In genomic region chr21:44650265-44650972, GRCh38 we compare ENCODE assay signal across 2 cellular contexts.
TF ChIP-seq lines count a peak whose summit lies in the region.

No MANE protein-coding gene starts in this region.

TF ChIP-seq in SK-N-SH, 30 proteins besides CTCF, POLR2A, EP300 and RAD21:
- TF ChIP-seq, protein P1, sequence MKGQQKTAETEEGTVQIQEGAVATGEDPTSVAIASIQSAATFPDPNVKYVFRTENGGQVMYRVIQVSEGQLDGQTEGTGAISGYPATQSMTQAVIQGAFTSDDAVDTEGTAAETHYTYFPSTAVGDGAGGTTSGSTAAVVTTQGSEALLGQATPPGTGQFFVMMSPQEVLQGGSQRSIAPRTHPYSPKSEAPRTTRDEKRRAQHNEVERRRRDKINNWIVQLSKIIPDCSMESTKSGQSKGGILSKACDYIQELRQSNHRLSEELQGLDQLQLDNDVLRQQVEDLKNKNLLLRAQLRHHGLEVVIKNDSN (IDR thresholded peaks at IDR 0.05; ENCODE audit: borderline replicate concordance, low read depth), result 0 out of 2 replicates have a peak, but pooled peaks have one; percentile 34
- TF ChIP-seq, protein P2, sequence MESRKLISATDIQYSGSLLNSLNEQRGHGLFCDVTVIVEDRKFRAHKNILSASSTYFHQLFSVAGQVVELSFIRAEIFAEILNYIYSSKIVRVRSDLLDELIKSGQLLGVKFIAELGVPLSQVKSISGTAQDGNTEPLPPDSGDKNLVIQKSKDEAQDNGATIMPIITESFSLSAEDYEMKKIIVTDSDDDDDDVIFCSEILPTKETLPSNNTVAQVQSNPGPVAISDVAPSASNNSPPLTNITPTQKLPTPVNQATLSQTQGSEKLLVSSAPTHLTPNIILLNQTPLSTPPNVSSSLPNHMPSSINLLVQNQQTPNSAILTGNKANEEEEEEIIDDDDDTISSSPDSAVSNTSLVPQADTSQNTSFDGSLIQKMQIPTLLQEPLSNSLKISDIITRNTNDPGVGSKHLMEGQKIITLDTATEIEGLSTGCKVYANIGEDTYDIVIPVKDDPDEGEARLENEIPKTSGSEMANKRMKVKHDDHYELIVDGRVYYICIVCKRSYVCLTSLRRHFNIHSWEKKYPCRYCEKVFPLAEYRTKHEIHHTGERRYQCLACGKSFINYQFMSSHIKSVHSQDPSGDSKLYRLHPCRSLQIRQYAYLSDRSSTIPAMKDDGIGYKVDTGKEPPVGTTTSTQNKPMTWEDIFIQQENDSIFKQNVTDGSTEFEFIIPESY (IDR thresholded peaks at IDR 0.05; ENCODE audit: borderline replicate concordance, low read depth), result no peak
- no peak for TF ChIP-seq GABPA (IDR thresholded peaks at IDR 0.05; ENCODE audit: low read depth)
- TF ChIP-seq EZH2phosphoT487 (IDR thresholded peaks at IDR 0.05; ENCODE audit: borderline replicate concordance, low read depth), result no peak
- TF ChIP-seq YY1 (IDR thresholded peaks at IDR 0.05; ENCODE audit: low read depth), result no peak
- TF ChIP-seq, protein P3, sequence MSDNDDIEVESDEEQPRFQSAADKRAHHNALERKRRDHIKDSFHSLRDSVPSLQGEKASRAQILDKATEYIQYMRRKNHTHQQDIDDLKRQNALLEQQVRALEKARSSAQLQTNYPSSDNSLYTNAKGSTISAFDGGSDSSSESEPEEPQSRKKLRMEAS (IDR thresholded peaks at IDR 0.05; ENCODE audit: low read depth), result no peak
TF ChIP-seq in SK-N-SH: peak in this region for 1.

TF ChIP-seq in SK-N-SH treated with all-trans-retinoic acid at 6 μM for 48 hours, 23 proteins besides CTCF, POLR2A, EP300 and RAD21 (continued from another document):
- TF ChIP-seq PATZ1 (CRISPR knock-in tag; IDR thresholded peaks at IDR 0.05; ENCODE audit: borderline replicate concordance) (no peak), TCF4 (CRISPR knock-in tag; IDR thresholded peaks at IDR 0.05; ENCODE audit: borderline replicate concordance) (no peak)
